ENCODE assay signal across 1 cellular context in genomic region chr1:110053557-110054428, GRCh38.
TF ChIP-seq lines count a peak whose summit lies in the region.

No MANE protein-coding gene starts in this region.

TF ChIP-seq in K562, 482 proteins besides CTCF, POLR2A, EP300 and RAD21 (continued from another document and continues in another):
- TF ChIP-seq KDM4B (IDR thresholded peaks at IDR 0.05; ENCODE audit: borderline replicate concordance in 2 of 2, low read depth in 1 of 2) = no peak
- TF ChIP-seq SMC3 (conservative IDR thresholded peaks at IDR 0.05; ENCODE audit: insufficient read depth, low read depth, low read length) = peak; percentile 94
- TF ChIP-seq ESRRA (IDR thresholded peaks at IDR 0.05; ENCODE audit: borderline replicate concordance, low read depth) = 0 out of 2 replicates have a peak, but pooled peaks have one; percentile 51
- no peak for TF ChIP-seq MXD1 (CRISPR knock-in tag; IDR thresholded peaks at IDR 0.05; ENCODE audit: borderline replicate concordance, poor library complexity, severe bottlenecking)
- TF ChIP-seq HOMEZ (CRISPR knock-in tag; IDR thresholded peaks at IDR 0.05) = no peak
- no peak for TF ChIP-seq ZNF449 (CRISPR knock-in tag; IDR thresholded peaks at IDR 0.05)
- TF ChIP-seq PTTG1 (tag; IDR thresholded peaks at IDR 0.05; ENCODE audit: low read depth) = no peak
- TF ChIP-seq PCBP2 (IDR thresholded peaks at IDR 0.05; ENCODE audit: low read depth, low read length, poor library complexity, severe bottlenecking) = no peak
- TF ChIP-seq ZNF121 (CRISPR knock-in tag; conservative IDR thresholded peaks at IDR 0.05) = no peak
- TF ChIP-seq RAD51 (IDR thresholded peaks at IDR 0.05; ENCODE audit: borderline replicate concordance, low read depth) = no peak
- no peak for TF ChIP-seq IRF9 (tag; IDR thresholded peaks at IDR 0.05)
- TF ChIP-seq SRSF1 (IDR thresholded peaks at IDR 0.05; ENCODE audit: low read depth, low read length) = no peak
- peak; percentile 91 for TF ChIP-seq HDGF (IDR thresholded peaks at IDR 0.05)
- no peak for TF ChIP-seq ETV1 (tag; conservative IDR thresholded peaks at IDR 0.05; ENCODE audit: low read depth)
- no peak for TF ChIP-seq PPARD (CRISPR knock-in tag; IDR thresholded peaks at IDR 0.05)
- TF ChIP-seq HIVEP1 (CRISPR knock-in tag; IDR thresholded peaks at IDR 0.05) = no peak
- TF ChIP-seq U2AF2 (optimal IDR thresholded peaks at IDR 0.05; ENCODE audit: low read depth, low read length) = no peak
- TF ChIP-seq ZBTB17 (CRISPR knock-in tag; IDR thresholded peaks at IDR 0.05) = no peak
- TF ChIP-seq ZBTB11 (CRISPR knock-in tag; IDR thresholded peaks at IDR 0.05) = no peak
- no peak for TF ChIP-seq TFAP4 (CRISPR knock-in tag; IDR thresholded peaks at IDR 0.05; ENCODE audit: borderline replicate concordance)
- TF ChIP-seq ZBED1 (IDR thresholded peaks at IDR 0.05) = no peak
- no peak for TF ChIP-seq ZNF143 (CRISPR knock-in tag; IDR thresholded peaks at IDR 0.05)
- TF ChIP-seq GMEB1 (CRISPR knock-in tag; IDR thresholded peaks at IDR 0.05) = no peak
- no peak for TF ChIP-seq ZNF197 (CRISPR knock-in tag; IDR thresholded peaks at IDR 0.05; ENCODE audit: low read depth)
- TF ChIP-seq NUFIP1 (IDR thresholded peaks at IDR 0.05; ENCODE audit: partially characterized antibody) = no peak
- no peak for TF ChIP-seq ZNF253 (CRISPR knock-in tag; conservative IDR thresholded peaks at IDR 0.05)
- no peak for TF ChIP-seq SETDB1 (IDR thresholded peaks at IDR 0.05; ENCODE audit: low read length)
- TF ChIP-seq ZBTB40 (IDR thresholded peaks at IDR 0.05) = no peak
- TF ChIP-seq ZBTB40 (CRISPR knock-in tag; IDR thresholded peaks at IDR 0.05) = no peak
- TF ChIP-seq CREM (IDR thresholded peaks at IDR 0.05; ENCODE audit: low read depth) = 0 out of 2 replicates have a peak, but pooled peaks have one; percentile 25
- TF ChIP-seq THAP12 (CRISPR knock-in tag; IDR thresholded peaks at IDR 0.05) = no peak
- no peak for TF ChIP-seq THRA (IDR thresholded peaks at IDR 0.05)
- TF ChIP-seq HDAC1 (IDR thresholded peaks at IDR 0.05) = no peak
- TF ChIP-seq MCM5 (IDR thresholded peaks at IDR 0.05; ENCODE audit: low read depth) = no peak
- peak; percentile 45; the same call in 1 of the 2 replicates for TF ChIP-seq RB1 (IDR thresholded peaks at IDR 0.05; ENCODE audit: low read depth)
- no peak for TF ChIP-seq IFI16 (CRISPR knock-in tag; IDR thresholded peaks at IDR 0.05)
